In genomic region chr4:27357283-27357682, GRCh38 we compare ENCODE assay signal across 13 cellular contexts.
A peak's percentile ranks its signal among the peaks of the same experiment; 100 is the strongest.
DNase-seq lines count a peak whose midpoint lies in the region; ATAC-seq and TF ChIP-seq lines count a peak whose summit lies in the region.
"Had no signal": no experiment of that assay in that cellular context is flagged by ENCODE, and none has a peak within 500 bp of the region (broad histone marks: within the 10 kb centered on the region; RNA-seq: fewer than 3 reads in every experiment).

No MANE protein-coding gene starts in this region.

- H3K27ac ChIP-seq in 22Rv1 (no peak overlapping the region), H9 (ENCODE audit: insufficient read length, low read depth, low read length) (no peak overlapping the region), RWPE2 (ENCODE audit: poor library complexity, severe bottlenecking) (no peak overlapping the region)

- H3K79me2 ChIP-seq in H9 (ENCODE audit: insufficient read depth, low read length): no peaks in the 10 kb centered on the region

- no peak overlapping the region for H4K5ac ChIP-seq in H9 (ENCODE audit: insufficient read length, low read depth, low read length)

- peak; percentile 56 for TF ChIP-seq CTCF in 22Rv1 (IDR thresholded peaks at IDR 0.05)
- peak; percentile 56 for TF ChIP-seq CTCF in H9 (conservative IDR thresholded peaks at IDR 0.05)
- TF ChIP-seq CTCF in RWPE2 (IDR thresholded peaks at IDR 0.05; ENCODE audit: poor library complexity, severe bottlenecking): peak; percentile 60
- no peak for TF ChIP-seq CTCF in GM10248 (IDR thresholded peaks at IDR 0.05; ENCODE audit: control extremely low read depth, extremely low read depth, low read depth, missing control alignments)
- TF ChIP-seq CTCF in natural killer cell (IDR thresholded peaks at IDR 0.05): no peak

- no peak overlapping the region for H2BK120ac ChIP-seq in H9 (ENCODE audit: low read depth, low read length, poor library complexity, severe bottlenecking)

- no peak overlapping the region for H3K9ac ChIP-seq in H9 (ENCODE audit: extremely low read depth, insufficient read length, low read length)

- H3K4me1 ChIP-seq in H9 (ENCODE audit: insufficient read depth, low read length): no peaks in the 10 kb centered on the region; the same call in 1 of the 2 replicates
- H3K4me1 ChIP-seq in RWPE2 (ENCODE audit: insufficient read depth, poor library complexity, severe bottlenecking): no peaks in the 10 kb centered on the region

- H2AK5ac ChIP-seq in H9 (ENCODE audit: insufficient read length, low read length): no peak overlapping the region

- no peak overlapping the region for H3T11ph ChIP-seq in H9 (ENCODE audit: low read length)

- 0 out of 3 replicates have a peak, but pooled peaks have one; percentile 44 for ATAC-seq in RWPE2 (ENCODE audit: low read depth)
- ATAC-seq in GM21360 (IDR thresholded peaks at IDR 0.05; ENCODE audit: unreplicated experiment): no peak
- no peak for ATAC-seq in natural killer cell
- ATAC-seq: activated CD8-positive, alpha-beta memory T cell treated with anti-CD3 and anti-CD28 coated beads, Interleukin-2, amount 10 ng/mL, durations not matched to agents 7 days and 5 days had no signal

- no peak overlapping the region for H3K4me3 ChIP-seq in RWPE2 (ENCODE audit: severe bottlenecking)

- H3K27me3 ChIP-seq in H9 (ENCODE audit: insufficient read depth, low read length) (no peaks in the 10 kb centered on the region), RWPE2 (ENCODE audit: insufficient read depth, poor library complexity, severe bottlenecking) (no peaks in the 10 kb centered on the region)

- H3K27me3 Mint-ChIP-seq in H9 (ENCODE audit: low read depth) (no peaks in the 10 kb centered on the region), natural killer cell (ENCODE audit: low read depth in 2 of 2) (peaks cover 0 to 4% of the 10 kb centered on the region in 2 donors), immature natural killer cell (ENCODE audit: low read depth in 3 of 3) (peaks cover 0 to 1% (median 0%) of the 10 kb centered on the region in 3 donors)
- H3K27me3 Mint-ChIP-seq: activated CD8-positive, alpha-beta memory T cell treated with anti-CD3 and anti-CD28 coated beads, Interleukin-2, amount 10 ng/mL, durations not matched to agents 7 days and 5 days; CD4-positive, alpha-beta T cell; dendritic cell treated with granulocyte-macrophage colony-stimulating factor and Interleukin-4, amounts not matched to agents 40 ng/mL and 50 ng/mL, for 4 days; memory B cell had no signal

- H4K91ac ChIP-seq in H9 (ENCODE audit: insufficient read length, low read depth, low read length): no peak overlapping the region

- H4K20me1 ChIP-seq in H9 (ENCODE audit: control insufficient read depth, insufficient read depth, insufficient read length): no peaks in the 10 kb centered on the region

- intact Hi-C loops in natural killer cell (cut with micrococcal nuclease): no loop called here

- no peaks in the 10 kb centered on the region for H3K23me2 ChIP-seq in H9 (ENCODE audit: insufficient read length, low read depth, low read length, poor library complexity, severe bottlenecking)

- WGBS in H9 (ENCODE audit: extremely low coverage, insufficient read length, low lambda C conversion rate): no CpG with 5 or more reads among the region's 6 CpGs

- POLR2A ChIA-PET in GM10248 (lab: Yijun Ruan, JAX): no interaction called here

- H3K9me3 Mint-ChIP-seq in H9: peaks cover 2 to 3% of the 10 kb centered on the region in 2 experiments; a peak in 1 of 5 replicates
- no peaks in the 10 kb centered on the region for H3K9me3 Mint-ChIP-seq in natural killer cell
- H3K9me3 Mint-ChIP-seq in immature natural killer cell: peaks cover 0 to 16% (median 2%) of the 10 kb centered on the region in 6 donors
- H3K9me3 Mint-ChIP-seq: dendritic cell treated with granulocyte-macrophage colony-stimulating factor and Interleukin-4, amounts not matched to agents 40 ng/mL and 50 ng/mL, for 4 days had no signal

- no peak overlapping the region for H3K27ac Mint-ChIP-seq in H9
- no peak overlapping the region for H3K27ac Mint-ChIP-seq in natural killer cell
- no peak overlapping the region for H3K27ac Mint-ChIP-seq in immature natural killer cell
- H3K27ac Mint-ChIP-seq: activated CD8-positive, alpha-beta memory T cell treated with anti-CD3 and anti-CD28 coated beads, Interleukin-2, amount 10 ng/mL, durations not matched to agents 7 days and 5 days; CD4-positive, alpha-beta T cell; dendritic cell treated with granulocyte-macrophage colony-stimulating factor and Interleukin-4, amounts not matched to agents 40 ng/mL and 50 ng/mL, for 4 days; memory B cell had no signal

- no peaks in the 10 kb centered on the region for H3K36me3 ChIP-seq in RWPE2 (ENCODE audit: low read depth)

- H2BK15ac ChIP-seq in H9 (ENCODE audit: low read depth, low read length): no peak overlapping the region

- H2AFZ ChIP-seq in H9 (ENCODE audit: low read length): no peak overlapping the region

- H2BK5ac ChIP-seq in H9 (ENCODE audit: insufficient read length, low read length): no peak overlapping the region

- H3K36me3 Mint-ChIP-seq in H9 (ENCODE audit: insufficient read depth in 1 of 3, low read depth in 3 of 3): no peaks in the 10 kb centered on the region
- H3K36me3 Mint-ChIP-seq in natural killer cell: no peaks in the 10 kb centered on the region
- H3K36me3 Mint-ChIP-seq in immature natural killer cell: no peaks in the 10 kb centered on the region
- H3K36me3 Mint-ChIP-seq: activated CD8-positive, alpha-beta memory T cell treated with anti-CD3 and anti-CD28 coated beads, Interleukin-2, amount 10 ng/mL, durations not matched to agents 7 days and 5 days; memory B cell had no signal

- H3K79me1 ChIP-seq in H9 (ENCODE audit: insufficient read depth, low read depth, low read length, poor library complexity, severe bottlenecking): no peaks in the 10 kb centered on the region

- H3K4ac ChIP-seq in H9 (ENCODE audit: low read depth, low read length): no peak overlapping the region

- peaks cover 9 to 26% of the 10 kb centered on the region in 2 experiments for H3K4me1 Mint-ChIP-seq in H9
- H3K4me1 Mint-ChIP-seq in natural killer cell: no peaks in the 10 kb centered on the region
- H3K4me1 Mint-ChIP-seq in immature natural killer cell: no peaks in the 10 kb centered on the region
- H3K4me1 Mint-ChIP-seq: activated CD8-positive, alpha-beta memory T cell treated with anti-CD3 and anti-CD28 coated beads, Interleukin-2, amount 10 ng/mL, durations not matched to agents 7 days and 5 days; memory B cell had no signal

- no peak overlapping the region for H2BK20ac ChIP-seq in H9 (ENCODE audit: low read depth, low read length, poor library complexity, severe bottlenecking)

- CTCF ChIA-PET in GM10248 (lab: Yijun Ruan, JAX): interaction anchor here (1.0 to 2.5 kb wide), 2 partner anchors 10 to 11 kb away, joined by 3 to 9 read pairs; no protein-coding TSS in a partner anchor

- no peak overlapping the region for H2BK12ac ChIP-seq in H9 (ENCODE audit: insufficient read length, low read depth, low read length)

- H4K8ac ChIP-seq in H9 (replicated peaks; ENCODE audit: insufficient read length, low read depth, low read length): no peak overlapping the region

- H3K23ac ChIP-seq in H9 (ENCODE audit: insufficient read length, low read depth, low read length): no peak overlapping the region

- DNase-seq in H9: no peak
- no peak for DNase-seq in RWPE2 (ENCODE audit: low spot score)
- DNase-seq in globus pallidus (ENCODE audit: low spot score): peak; percentile 11
- DNase-seq in GM10248 (ENCODE audit: extremely low spot score): no peak
- no peak for DNase-seq in natural killer cell
- DNase-seq in immature natural killer cell: no peak
- DNase-seq: activated CD8-positive, alpha-beta memory T cell treated with anti-CD3 and anti-CD28 coated beads, Interleukin-2, amount 10 ng/mL, durations not matched to agents 7 days and 5 days; CD4-positive, alpha-beta T cell; NCI-H526 treated with DMSO at 0.1 percent for 48 hours had no signal

- no peak overlapping the region for H3K56ac ChIP-seq in H9 (ENCODE audit: insufficient read length, low read depth, low read length)

- no peaks in the 10 kb centered on the region for H3K9me3 ChIP-seq in H9 (ENCODE audit: control insufficient read depth, low read depth, low read length)
- no peaks in the 10 kb centered on the region for H3K9me3 ChIP-seq in RWPE2 (ENCODE audit: severe bottlenecking)

- H3K4me3 Mint-ChIP-seq in H9 (no peak overlapping the region), natural killer cell (no peak overlapping the region), immature natural killer cell (no peak overlapping the region)
- H3K4me3 Mint-ChIP-seq: activated CD8-positive, alpha-beta memory T cell treated with anti-CD3 and anti-CD28 coated beads, Interleukin-2, amount 10 ng/mL, durations not matched to agents 7 days and 5 days; CD4-positive, alpha-beta T cell; dendritic cell treated with granulocyte-macrophage colony-stimulating factor and Interleukin-4, amounts not matched to agents 40 ng/mL and 50 ng/mL, for 4 days; memory B cell had no signal

- H3K18ac ChIP-seq in H9 (ENCODE audit: insufficient read length, low read depth, low read length): no peak overlapping the region

- H3K4me2 ChIP-seq in H9 (ENCODE audit: insufficient read depth, insufficient read length, low read length): no peak overlapping the region

- no peak overlapping the region for H3K14ac ChIP-seq in H9 (ENCODE audit: insufficient read depth, low read length)

Comparison
In these comparisons a context has a peak if more than half of its experiments do, and no peak if none do; other contexts are left out.
1. CTCF ChIP-seq: peak in 22Rv1 (single experiment), H9 (single experiment) and RWPE2 (single experiment); none in GM10248 (single experiment) and natural killer cell (single experiment).